In the genomic region with DNA sequence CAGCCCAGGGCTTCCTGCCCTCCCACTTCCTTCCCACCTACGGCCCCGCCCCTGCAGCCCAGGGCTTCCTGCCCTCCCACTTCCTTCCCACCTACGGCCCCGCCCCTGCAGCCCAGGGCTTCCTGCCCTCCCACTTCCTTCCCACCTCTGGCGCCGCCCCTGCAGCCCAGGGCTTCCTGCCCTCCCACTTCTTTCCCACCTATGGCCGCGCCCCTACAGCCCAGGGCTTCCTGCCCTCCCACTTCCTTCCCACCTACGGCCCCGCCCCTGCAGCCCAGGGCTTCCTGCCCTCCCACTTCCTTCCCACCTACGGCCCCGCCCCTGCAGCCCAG, we compare ENCODE assay signal across 2 cellular contexts. TPM values are rescaled to one million over a fixed set of nuclear protein-coding genes. Genes with fewer than 3 reads are reported as not detected.
"Had no signal": no experiment of that assay in that cellular context is flagged by ENCODE, and none has a peak within 500 bp of the region (broad histone marks: within the 10 kb centered on the region; RNA-seq: fewer than 3 reads in every experiment).

No MANE protein-coding gene starts in this region.

RNA-seq across cellular contexts. Expression of gene GP6, which starts 11.0 kb away (rescaled TPM):
- total RNA-seq: subcutaneous adipose tissue, thoracic aorta had no signal
